ENCODE assay signal across 7 cellular contexts in genomic region chr10:78302739-78302988, GRCh38.
DNase-seq lines count a peak whose midpoint lies in the region; ATAC-seq, FAIRE-seq and TF ChIP-seq lines count a peak whose summit lies in the region.

No MANE protein-coding gene starts in this region.

- DNase-seq in HCT116 (ENCODE audit: low read depth, low spot score) (no peak), iPS DF 6.9 (ENCODE audit: low read depth, low spot score) (no peak), small intestine (no peak), NCI-H748 (lab: John Stamatoyannopoulos, UW; ENCODE audit: unreplicated experiment) (no peak)
- DNase-seq in activated CD4-positive, alpha-beta memory T cell treated with anti-CD3 and anti-CD28 coated beads for 36 hours, result no peak

- no peaks in the 10 kb centered on the region for H3K79me2 ChIP-seq in HCT116 (ENCODE audit: insufficient read depth, low read length)

- RAD21 ChIA-PET in HCT116 (lab: Charles Lee; ENCODE audit: low non-redundant PET in 1 of 2, low total read pairs in 2 of 2, uncharacterized antibody in 2 of 2, unreplicated experiment in 2 of 2), result interaction anchor here in 1 of 2 experiments (1.4 kb wide), 1 partner anchor 9 kb away, joined by 3 read pairs; no protein-coding TSS in a partner anchor

- peak overlapping the region; percentile 84 for H3K4me3 Mint-ChIP-seq in activated CD4-positive, alpha-beta memory T cell treated with anti-CD3 and anti-CD28 coated beads for 36 hours

- no peaks in the 10 kb centered on the region for H3K9me2 ChIP-seq in HCT116 (ENCODE audit: insufficient read depth)

- TF ChIP-seq CTCF in HCT116 (IDR thresholded peaks at IDR 0.05 in 2 of 3, conservative IDR thresholded peaks at IDR 0.05 in 1 of 3; ENCODE audit: borderline replicate concordance in 1 of 3, insufficient read depth in 1 of 3, low read depth in 2 of 3, low read length in 2 of 3), result no peak

- H3K4me3 ChIP-seq in HCT116 (replicated peaks in 1 of 2; ENCODE audit: low read depth in 1 of 2, low read length in 2 of 2) (peak overlapping the region; percentile 56 to 60), iPS DF 6.9 (ENCODE audit: low read length) (peak overlapping the region; percentile 38; the same call in 1 of the 2 replicates), small intestine (ENCODE audit: low read depth in 1 of 2, low read length in 2 of 2) (peak overlapping the region; percentile 46 to 58)

- CTCF ChIA-PET in HCT116 (lab: Charles Lee), result interaction anchor here (1.1 to 1.2 kb wide), 2 partner anchors 90 to 255 kb away, joined by 3 read pairs; no protein-coding TSS in a partner anchor
- CTCF ChIA-PET in activated CD4-positive, alpha-beta memory T cell treated with anti-CD3 and anti-CD28 coated beads for 36 hours (lab: Charles Lee), result interaction anchor here (0.7 to 0.8 kb wide), 2 partner anchors 11 to 255 kb away, joined by 5 to 6 read pairs; no protein-coding TSS in a partner anchor

- peaks cover 4% of the 10 kb centered on the region; the same call in 1 of the 2 replicates for H3K27me3 ChIP-seq in HCT116 (ENCODE audit: insufficient read depth, low read length)
- H3K27me3 ChIP-seq in iPS DF 6.9 (ENCODE audit: control insufficient read depth, insufficient read depth, low read length), result no peaks in the 10 kb centered on the region
- no peaks in the 10 kb centered on the region for H3K27me3 ChIP-seq in small intestine (ENCODE audit: control insufficient read depth in 2 of 2, insufficient read depth in 2 of 2, low read length in 2 of 2)

- H3K36me3 ChIP-seq in HCT116 (ENCODE audit: control insufficient read depth in 1 of 2, insufficient read depth in 2 of 2, low read length in 2 of 2) (no peaks in the 10 kb centered on the region), iPS DF 6.9 (ENCODE audit: control insufficient read depth, insufficient read depth, low read length) (no peaks in the 10 kb centered on the region), small intestine (ENCODE audit: control insufficient read depth in 2 of 2, insufficient read depth in 2 of 2, low read length in 2 of 2) (no peaks in the 10 kb centered on the region)

- POLR2A ChIA-PET in HCT116 (lab: Charles Lee), result no interaction called here
- POLR2A ChIA-PET in activated CD4-positive, alpha-beta memory T cell treated with anti-CD3 and anti-CD28 coated beads for 36 hours (lab: Charles Lee), result interaction anchor here (1.4 kb wide), 1 partner anchor 11 kb away, joined by 4 read pairs; no protein-coding TSS in a partner anchor

- TF ChIP-seq RAD21 in HCT116 (IDR thresholded peaks at IDR 0.05; ENCODE audit: low read depth), result no peak

- BruUV-seq in HCT116 (replicated peaks; lab: Mats Ljungman, UMichigan), result no TSS peak

- intact Hi-C loops in HCT116 (cut with micrococcal nuclease), result loop anchor here (5.0 kb wide), 1 partner anchor 255 kb away; no protein-coding TSS in a partner anchor
- intact Hi-C loops in activated CD4-positive, alpha-beta memory T cell treated with anti-CD3 and anti-CD28 coated beads for 36 hours (cut with micrococcal nuclease), result loop anchor here (2.0 to 10.0 kb wide), 5 partner anchors 352 to 1145 kb away; partner anchors contain the start of gene ZCCHC24

- H3K4me1 Mint-ChIP-seq in activated CD4-positive, alpha-beta memory T cell treated with anti-CD3 and anti-CD28 coated beads for 36 hours (ENCODE audit: low read depth), result peaks cover 11% of the 10 kb centered on the region

- H3K9me3 ChIP-seq in HCT116 (ENCODE audit: control insufficient read depth in 1 of 2, insufficient read depth in 1 of 2, low read depth in 1 of 2, low read length in 2 of 2) (no peaks in the 10 kb centered on the region; a peak in 1 of 4 replicates), iPS DF 6.9 (ENCODE audit: control insufficient read depth, insufficient read depth, low read length) (no peaks in the 10 kb centered on the region), small intestine (ENCODE audit: control insufficient read depth, low read depth) (no peaks in the 10 kb centered on the region)

- no CpG with 5 or more reads among the region's 3 CpGs for WGBS in iPS DF 6.9 (ENCODE audit: insufficient coverage, insufficient read length)
- WGBS in small intestine, 3 donors, result 2 to 7% (median 6%) methylated on average over 3 of the region's 3 CpGs

- no peak for TF ChIP-seq POLR2A in HCT116 (IDR thresholded peaks at IDR 0.05; ENCODE audit: borderline replicate concordance, extremely low read depth, insufficient read depth, insufficient read length)

- no peaks in the 10 kb centered on the region for H3K27me3 Mint-ChIP-seq in activated CD4-positive, alpha-beta memory T cell treated with anti-CD3 and anti-CD28 coated beads for 36 hours

- peak overlapping the region; percentile 89 for H3K27ac Mint-ChIP-seq in activated CD4-positive, alpha-beta memory T cell treated with anti-CD3 and anti-CD28 coated beads for 36 hours

- H3K4me1 ChIP-seq in HCT116 (ENCODE audit: control insufficient read depth in 1 of 2, insufficient read depth in 2 of 2, low read length in 2 of 2) (peaks cover 14 to 19% of the 10 kb centered on the region in 2 experiments), iPS DF 6.9 (ENCODE audit: control insufficient read depth, insufficient read depth, low read length) (peaks cover 4% of the 10 kb centered on the region; the same call in 1 of the 2 replicates), small intestine (ENCODE audit: control insufficient read depth in 2 of 2, insufficient read depth in 1 of 2, low read depth in 1 of 2, low read length in 1 of 2) (peaks cover 0 to 2% of the 10 kb centered on the region in 2 donors)

- ATAC-seq in HCT116 (no peak), GM18519 (IDR thresholded peaks at IDR 0.05; ENCODE audit: low FRiP score, unreplicated experiment) (no peak), GM19023 (IDR thresholded peaks at IDR 0.05; ENCODE audit: unreplicated experiment) (no peak)

- H3K36me3 Mint-ChIP-seq in activated CD4-positive, alpha-beta memory T cell treated with anti-CD3 and anti-CD28 coated beads for 36 hours, result no peaks in the 10 kb centered on the region

- peak overlapping the region; percentile 49 for H2AFZ ChIP-seq in HCT116 (ENCODE audit: low read depth, low read length, poor library complexity, severe bottlenecking)

- H3K9ac ChIP-seq in HCT116 (ENCODE audit: low read length), result peak overlapping the region; percentile 58

- peak overlapping the region; percentile 87 for H3K4me2 ChIP-seq in HCT116 (ENCODE audit: low read length)

- no peaks in the 10 kb centered on the region for H4K20me1 ChIP-seq in HCT116 (ENCODE audit: insufficient read depth)

- H3K9me3 Mint-ChIP-seq in activated CD4-positive, alpha-beta memory T cell treated with anti-CD3 and anti-CD28 coated beads for 36 hours, result no peaks in the 10 kb centered on the region

- FAIRE-seq in small intestine (lab: Jason Lieb, UNC), result no peak

- H3K27ac ChIP-seq in HCT116 (ENCODE audit: low read depth, low read length), result peak overlapping the region; percentile 58
- no peak overlapping the region for H3K27ac ChIP-seq in iPS DF 6.9 (ENCODE audit: low read length)
- peak overlapping the region; percentile 86 to 94 for H3K27ac ChIP-seq in small intestine (ENCODE audit: low read depth in 1 of 2, low read length in 1 of 2)

TF ChIP-seq in HCT116, 20 proteins besides CTCF, POLR2A, EP300 and RAD21:
- TF ChIP-seq FOSL1 (IDR thresholded peaks at IDR 0.05; ENCODE audit: low read depth) (no peak), JUND (IDR thresholded peaks at IDR 0.05) (no peak), ZNF274 (IDR thresholded peaks at IDR 0.05; ENCODE audit: low read depth, low read length) (no peak), ZBTB33 (IDR thresholded peaks at IDR 0.05; ENCODE audit: extremely low read depth, insufficient replicate concordance, low read length) (no peak), TCF7L2 (IDR thresholded peaks at IDR 0.05; ENCODE audit: borderline replicate concordance, extremely low read depth, insufficient read depth, insufficient read length) (no peak), SIN3A (IDR thresholded peaks at IDR 0.05; ENCODE audit: low read depth) (no peak), ELF1 (IDR thresholded peaks at IDR 0.05; ENCODE audit: borderline replicate concordance, low read depth) (no peak), EZH2 (IDR thresholded peaks at IDR 0.05) (no peak), EGR1 (IDR thresholded peaks at IDR 0.05; ENCODE audit: low read depth) (no peak), CEBPB (IDR thresholded peaks at IDR 0.05; ENCODE audit: low read depth) (no peak), SP1 (IDR thresholded peaks at IDR 0.05; ENCODE audit: low read depth) (no peak), EZH2phosphoT487 (IDR thresholded peaks at IDR 0.05; ENCODE audit: borderline replicate concordance) (no peak), ATF3 (IDR thresholded peaks at IDR 0.05) (no peak), POLR2AphosphoS5 (IDR thresholded peaks at IDR 0.05; ENCODE audit: low read depth, low read length) (no peak), MAX (IDR thresholded peaks at IDR 0.05) (no peak), YY1 (IDR thresholded peaks at IDR 0.05; ENCODE audit: extremely low read depth, insufficient replicate concordance, low read depth, low read length) (no peak)
